30 cellular contexts compared by ENCODE assay signal in genomic region chr10:28801247-28801646, GRCh38.
"Had no signal": no experiment of that assay in that cellular context is flagged by ENCODE, and none has a peak within 500 bp of the region (broad histone marks: within the 10 kb centered on the region; RNA-seq: fewer than 3 reads in every experiment).

No MANE protein-coding gene starts in this region.

- H3K9me3 Mint-ChIP-seq: activated CD4-positive, alpha-beta memory T cell treated with anti-CD3 and anti-CD28 coated beads, Interleukin-2, amount 10 ng/mL, durations not matched to agents 7 days and 5 days; activated CD4-positive, alpha-beta T cell treated with anti-CD3 and anti-CD28 coated beads, Interleukin-2, amount 10 ng/mL, durations not matched to agents 7 days and 5 days; activated naive CD4-positive, alpha-beta T cell treated with anti-CD3 and anti-CD28 coated beads, Interleukin-2, amount 10 ng/mL, durations not matched to agents 7 days and 5 days; activated naive CD4-positive, alpha-beta T cell treated with anti-CD3 and anti-CD28 coated beads, Interleukin-2, amount 50 U/mL, for 72 hours; activated naive CD8-positive, alpha-beta T cell treated with anti-CD3 and anti-CD28 coated beads, Interleukin-2, amount 10 ng/mL, durations not matched to agents 7 days and 5 days; activated T-cell treated with anti-CD3 and anti-CD28 coated beads, Interleukin-2, amount 50 U/mL, for 24 hours had no signal

- DNase-seq: activated CD4-positive, alpha-beta memory T cell treated with anti-CD3 and anti-CD28 coated beads, Interleukin-2, amount 10 ng/mL, durations not matched to agents 7 days and 5 days; activated CD4-positive, alpha-beta T cell treated with anti-CD3 and anti-CD28 coated beads for 36 hours; activated CD4-positive, alpha-beta T cell treated with anti-CD3 and anti-CD28 coated beads, Interleukin-2, amount 10 ng/mL, durations not matched to agents 7 days and 5 days; activated CD4-positive, alpha-beta T cell treated with anti-CD3 and anti-CD28 coated beads, Interleukin-2, amount 50 U/mL, for 4 hours; activated CD4-positive, CD25-positive, alpha-beta regulatory T cell; activated CD4-positive, CD25-positive, alpha-beta regulatory T cell treated with anti-CD3 and anti-CD28 coated beads, Interleukin-2, amount 50 U/mL, for 72 hours; activated CD8-positive, alpha-beta memory T cell treated with anti-CD3 and anti-CD28 coated beads, Interleukin-2, amount 50 U/mL, for 48 hours; activated gamma-delta T cell; activated naive CD4-positive, alpha-beta T cell; activated naive CD4-positive, alpha-beta T cell treated with anti-CD3 and anti-CD28 coated beads, Interleukin-2, amount 10 ng/mL, durations not matched to agents 7 days and 5 days; activated naive CD8-positive, alpha-beta T cell treated with anti-CD3 and anti-CD28 coated beads, Interleukin-2, amount 10 ng/mL, durations not matched to agents 7 days and 5 days; activated T-cell treated with anti-CD3 and anti-CD28 coated beads for 4 hours; activated T-cell treated with anti-CD3 and anti-CD28 coated beads, Interleukin-2, amount 50 U/mL, for 24 hours; activated T-cell treated with anti-CD3 and anti-CD28 coated beads, Interleukin-2, amount 50 U/mL, for 72 hours; amniotic stem cell; anterior cingulate cortex; central memory CD4-positive, alpha-beta T cell; cerebellar nuclear complex; colonic mucosa; effector CD8-positive, alpha-beta T cell; foreskin fibroblast; head of caudate nucleus; T-helper 1 cell; T-helper 17 cell; WERI-Rb-1 had no signal

- H3K4me1 ChIP-seq: breast epithelium, colonic mucosa had no signal

- H3K4me3 ChIP-seq: body of pancreas, breast epithelium, cardiac muscle cell, colonic mucosa had no signal

- H3K27ac Mint-ChIP-seq: activated CD4-positive, alpha-beta memory T cell treated with anti-CD3 and anti-CD28 coated beads, Interleukin-2, amount 10 ng/mL, durations not matched to agents 7 days and 5 days; activated CD4-positive, alpha-beta T cell treated with anti-CD3 and anti-CD28 coated beads for 36 hours; activated CD4-positive, alpha-beta T cell treated with anti-CD3 and anti-CD28 coated beads, Interleukin-2, amount 10 ng/mL, durations not matched to agents 7 days and 5 days; activated naive CD4-positive, alpha-beta T cell treated with anti-CD3 and anti-CD28 coated beads, Interleukin-2, amount 10 ng/mL, durations not matched to agents 7 days and 5 days; activated naive CD4-positive, alpha-beta T cell treated with anti-CD3 and anti-CD28 coated beads, Interleukin-2, amount 50 U/mL, for 72 hours; activated naive CD8-positive, alpha-beta T cell treated with anti-CD3 and anti-CD28 coated beads, Interleukin-2, amount 10 ng/mL, durations not matched to agents 7 days and 5 days; activated T-cell treated with anti-CD3 and anti-CD28 coated beads, Interleukin-2, amount 50 U/mL, for 24 hours; activated T-cell treated with anti-CD3 and anti-CD28 coated beads, Interleukin-2, amount 50 U/mL, for 72 hours; T-helper 17 cell had no signal

- H3K4me1 Mint-ChIP-seq: activated CD4-positive, alpha-beta memory T cell treated with anti-CD3 and anti-CD28 coated beads, Interleukin-2, amount 10 ng/mL, durations not matched to agents 7 days and 5 days; activated CD4-positive, alpha-beta T cell treated with anti-CD3 and anti-CD28 coated beads for 36 hours; activated CD4-positive, alpha-beta T cell treated with anti-CD3 and anti-CD28 coated beads, Interleukin-2, amount 10 ng/mL, durations not matched to agents 7 days and 5 days; activated naive CD4-positive, alpha-beta T cell treated with anti-CD3 and anti-CD28 coated beads, Interleukin-2, amount 10 ng/mL, durations not matched to agents 7 days and 5 days; activated naive CD8-positive, alpha-beta T cell treated with anti-CD3 and anti-CD28 coated beads, Interleukin-2, amount 10 ng/mL, durations not matched to agents 7 days and 5 days; T-helper 17 cell had no signal

- H3K36me3 Mint-ChIP-seq: activated naive CD4-positive, alpha-beta T cell treated with anti-CD3 and anti-CD28 coated beads, Interleukin-2, amount 10 ng/mL, durations not matched to agents 7 days and 5 days; activated naive CD4-positive, alpha-beta T cell treated with anti-CD3 and anti-CD28 coated beads, Interleukin-2, amount 50 U/mL, for 72 hours; activated naive CD8-positive, alpha-beta T cell treated with anti-CD3 and anti-CD28 coated beads, Interleukin-2, amount 10 ng/mL, durations not matched to agents 7 days and 5 days had no signal

- ATAC-seq: activated CD4-positive, alpha-beta T cell treated with anti-CD3 and anti-CD28 coated beads for 36 hours; activated naive CD4-positive, alpha-beta T cell treated with anti-CD3 and anti-CD28 coated beads, Interleukin-2, amount 50 U/mL, for 72 hours; activated T-cell treated with anti-CD3 and anti-CD28 coated beads, Interleukin-2, amount 50 U/mL, for 72 hours; body of pancreas; esophagus mucosa; T-helper 17 cell had no signal

- H3K9me3 ChIP-seq: body of pancreas, breast epithelium, colonic mucosa had no signal

- H3K36me3 ChIP-seq: breast epithelium, cardiac muscle cell, colonic mucosa, WERI-Rb-1 had no signal

- H3K27me3 ChIP-seq: body of pancreas, breast epithelium, cardiac muscle cell, colonic mucosa had no signal

- H3K4me3 Mint-ChIP-seq: activated CD4-positive, alpha-beta memory T cell treated with anti-CD3 and anti-CD28 coated beads, Interleukin-2, amount 10 ng/mL, durations not matched to agents 7 days and 5 days; activated CD4-positive, alpha-beta T cell treated with anti-CD3 and anti-CD28 coated beads for 36 hours; activated CD4-positive, alpha-beta T cell treated with anti-CD3 and anti-CD28 coated beads, Interleukin-2, amount 10 ng/mL, durations not matched to agents 7 days and 5 days; activated naive CD4-positive, alpha-beta T cell treated with anti-CD3 and anti-CD28 coated beads, Interleukin-2, amount 10 ng/mL, durations not matched to agents 7 days and 5 days; activated naive CD8-positive, alpha-beta T cell treated with anti-CD3 and anti-CD28 coated beads, Interleukin-2, amount 10 ng/mL, durations not matched to agents 7 days and 5 days; activated T-cell treated with anti-CD3 and anti-CD28 coated beads, Interleukin-2, amount 50 U/mL, for 24 hours; activated T-cell treated with anti-CD3 and anti-CD28 coated beads, Interleukin-2, amount 50 U/mL, for 72 hours; T-helper 17 cell had no signal

- H3K27ac ChIP-seq: body of pancreas, breast epithelium, cardiac muscle cell, colonic mucosa, WERI-Rb-1 had no signal
